ENCODE assay signal across 8 cellular contexts in genomic region chr4:154549894-154550790, GRCh38.
A peak's percentile ranks its signal among the peaks of the same experiment; 100 is the strongest.
DNase-seq lines count a peak whose midpoint lies in the region; ATAC-seq and FAIRE-seq lines count a peak whose summit lies in the region.

TSS of gene PLRG1 (minus strand) at chr4:154550400. CDS start at chr4:154550308, 92 bp downstream.

- H3K9me3 Mint-ChIP-seq in effector memory CD8-positive, alpha-beta T cell = no peaks in the 10 kb centered on the region

- peak; percentile 94 for DNase-seq in COR-L47 (lab: John Stamatoyannopoulos, UW)
- DNase-seq in HTR-8/SVneo (ENCODE audit: insufficient read length, low spot score) = peak; percentile 87
- DNase-seq in NOMO-1 treated with dmso at 0.1 percent for 144 hours (lab: John Stamatoyannopoulos, UW; ENCODE audit: unreplicated experiment) = peak; percentile 86
- DNase-seq in activated CD8-positive, alpha-beta memory T cell treated with anti-CD3 and anti-CD28 coated beads for 48 hours (ENCODE audit: low read depth in 2 of 3, low spot score in 2 of 3) = peak; percentile 77 to 92 (median 88)
- peak; percentile 96 for DNase-seq in effector memory CD8-positive, alpha-beta T cell
- peak; percentile 99 for DNase-seq in medulla oblongata (ENCODE audit: extremely low spot score)
- peak; percentile 95 for DNase-seq in stimulated activated CD8-positive, alpha-beta memory T cell treated with anti-CD3 and anti-CD28 coated beads, Interleukin-12 subunit alpha, Interleukin-12 subunit beta, amount 100 ng/mL, for 1 hour (ENCODE audit: low read depth)

- peak; percentile 96 for ATAC-seq in GM21367 (IDR thresholded peaks at IDR 0.05; ENCODE audit: unreplicated experiment)
- peak; percentile 95 for ATAC-seq in effector memory CD8-positive, alpha-beta T cell (replicated peaks)

- peaks cover 14 to 24% of the 10 kb centered on the region in 2 donors for H3K4me1 Mint-ChIP-seq in effector memory CD8-positive, alpha-beta T cell (ENCODE audit: low read depth in 2 of 2)

- no peaks in the 10 kb centered on the region for H3K27me3 Mint-ChIP-seq in effector memory CD8-positive, alpha-beta T cell

- H3K36me3 Mint-ChIP-seq in effector memory CD8-positive, alpha-beta T cell (ENCODE audit: insufficient read depth) = peaks cover 28% of the 10 kb centered on the region

- peak; percentile 55 for FAIRE-seq in HTR-8/SVneo (lab: Jason Lieb, UNC)

- peak within 1 kb of the TSS; percentile 95 to 97 for H3K27ac Mint-ChIP-seq in effector memory CD8-positive, alpha-beta T cell

- H3K4me3 Mint-ChIP-seq in effector memory CD8-positive, alpha-beta T cell = peak within 1 kb of the TSS; percentile 93 to 96

Comparison
In these comparisons a context has a peak if more than half of its experiments do, and no peak if none do; other contexts are left out.
1. Peak in every context shown above with its lines: DNase-seq and ATAC-seq.